In genomic region chr3:39134305-39134704, GRCh38 we compare ENCODE assay signal across 29 cellular contexts. TPM values are rescaled to one million over a fixed set of nuclear protein-coding genes. Genes with fewer than 3 reads are reported as not detected.
"Had no signal": no experiment of that assay in that cellular context is flagged by ENCODE, and none has a peak within 500 bp of the region (broad histone marks: within the 10 kb centered on the region; RNA-seq: fewer than 3 reads in every experiment).

No MANE protein-coding gene starts in this region.

- H3K4me3 ChIP-seq: colonic mucosa, gastroesophageal sphincter, pancreas, psoas muscle, thyroid gland had no signal

- DNase-seq: activated CD4-positive, alpha-beta T cell treated with anti-CD3 and anti-CD28 coated beads, Interleukin-2, amount 50 U/mL, for 1 hour; activated CD8-positive, alpha-beta T cell treated with anti-CD3 and anti-CD28 coated beads for 36 hours; activated effector memory CD4-positive, alpha-beta T cell treated with Interleukin-2 at 50 U/mL for 16 hours; activated naive CD4-positive, alpha-beta T cell treated with Interleukin-2 at 50 U/mL for 16 hours; activated T-cell treated with anti-CD3 and anti-CD28 coated beads for 4 hours; activated T-cell treated with anti-CD3 and anti-CD28 coated beads, Interleukin-2, amount 50 U/mL, for 72 hours; anterior cingulate cortex; cerebellar nuclear complex; colonic mucosa; effector memory CD8-positive, alpha-beta T cell; erythroblast; hippocampal formation; naive B cell; nucleus accumbens; psoas muscle; T-helper 17 cell; T1000; thyroid gland had no signal

- H3K36me3 ChIP-seq: colonic mucosa, pancreas, thyroid gland had no signal

- H3K27ac Mint-ChIP-seq: activated CD8-positive, alpha-beta T cell treated with anti-CD3 and anti-CD28 coated beads for 36 hours; activated T-cell treated with anti-CD3 and anti-CD28 coated beads, Interleukin-2, amount 50 U/mL, for 72 hours; mesothelial cell of epicardium; stimulated activated naive CD8-positive, alpha-beta T cell treated with anti-CD3 and anti-CD28 coated beads, Interleukin-15, Interleukin-2, amounts not matched to agents 100 ng/mL and 50 ng/mL, for 24 hours had no signal

- H3K9me3 ChIP-seq: colonic mucosa, gastroesophageal sphincter, pancreas, psoas muscle, thyroid gland had no signal

- H3K27me3 ChIP-seq: colonic mucosa, gastroesophageal sphincter, pancreas, thyroid gland had no signal

- H3K27ac ChIP-seq: colonic mucosa, pancreas, psoas muscle, thyroid gland had no signal

- H3K4me3 Mint-ChIP-seq: activated CD8-positive, alpha-beta T cell treated with anti-CD3 and anti-CD28 coated beads for 36 hours; activated naive CD8-positive, alpha-beta T cell; activated T-cell treated with anti-CD3 and anti-CD28 coated beads, Interleukin-2, amount 50 U/mL, for 72 hours; effector memory CD8-positive, alpha-beta T cell; mesothelial cell of epicardium; naive B cell; stimulated activated naive CD8-positive, alpha-beta T cell treated with anti-CD3 and anti-CD28 coated beads, Interleukin-15, Interleukin-2, amounts not matched to agents 100 ng/mL and 50 ng/mL, for 24 hours had no signal

- ATAC-seq: activated CD8-positive, alpha-beta T cell treated with anti-CD3 and anti-CD28 coated beads for 36 hours; effector memory CD8-positive, alpha-beta T cell; pancreas; SK-N-SH treated with all-trans-retinoic acid at 6 μM for 48 hours; T-helper 17 cell had no signal

- H3K9me3 Mint-ChIP-seq: activated CD8-positive, alpha-beta T cell treated with anti-CD3 and anti-CD28 coated beads for 36 hours; activated T-cell treated with anti-CD3 and anti-CD28 coated beads, Interleukin-2, amount 50 U/mL, for 72 hours; effector memory CD8-positive, alpha-beta T cell; mesothelial cell of epicardium; naive B cell; stimulated activated naive CD8-positive, alpha-beta T cell treated with anti-CD3 and anti-CD28 coated beads, Interleukin-15, Interleukin-2, amounts not matched to agents 100 ng/mL and 50 ng/mL, for 24 hours had no signal

- H3K4me1 ChIP-seq: colonic mucosa, pancreas had no signal

- H3K27me3 Mint-ChIP-seq: activated CD8-positive, alpha-beta T cell treated with anti-CD3 and anti-CD28 coated beads for 36 hours; activated naive CD8-positive, alpha-beta T cell; effector memory CD8-positive, alpha-beta T cell; naive B cell; stimulated activated naive CD8-positive, alpha-beta T cell treated with anti-CD3 and anti-CD28 coated beads, Interleukin-15, Interleukin-2, amounts not matched to agents 100 ng/mL and 50 ng/mL, for 24 hours; T-helper 17 cell had no signal

RNA-seq across cellular contexts. Expression of gene XIRP1, which starts 58.1 kb away (rescaled TPM):
- total RNA-seq: colonic mucosa, fibroblast of lung, fibroblast of villous mesenchyme, lung microvascular endothelial cell, mesothelial cell of epicardium, T-helper 17 cell, thyroid gland had no signal
- polyA plus RNA-seq: keratinocyte, neural cell had no signal
